In genomic region chr1:147598631-147599361, GRCh38 we compare ENCODE assay signal across 8 cellular contexts. TPM values are rescaled to one million over a fixed set of nuclear protein-coding genes. Genes with fewer than 3 reads are reported as not detected.
DNase-seq lines count a peak whose midpoint lies in the region; ATAC-seq lines count a peak whose summit lies in the region.

No MANE protein-coding gene starts in this region.

- H3K27ac ChIP-seq in KOPT-K1 (ENCODE audit: low read depth, low read length, poor library complexity, severe bottlenecking) (peak overlapping the region; percentile 77), epithelial cell of prostate (peak overlapping the region; percentile 59), muscle layer of duodenum (ENCODE audit: low read length) (peak overlapping the region; percentile 78)

- in situ Hi-C loops in ACHN (cut with HindIII; ENCODE audit: low pct_ligation_motif_present, low pct_unique_long_range_greater_than_20kb, low sequenced_read_pairs), result no loop called here

- no peaks in the 10 kb centered on the region for H3K36me3 Mint-ChIP-seq in activated CD8-positive, alpha-beta T cell treated with anti-CD3 and anti-CD28 coated beads, Interleukin-2, amount 10 ng/mL, durations not matched to agents 7 days and 5 days (ENCODE audit: low read depth)

- no peaks in the 10 kb centered on the region for H3K9me3 ChIP-seq in KOPT-K1 (ENCODE audit: insufficient read depth, low read length, poor library complexity, severe bottlenecking)
- no peaks in the 10 kb centered on the region for H3K9me3 ChIP-seq in muscle layer of duodenum (ENCODE audit: control insufficient read depth in 1 of 2, low read length in 2 of 2)

- peak overlapping the region; percentile 85 for H3K4me3 Mint-ChIP-seq in activated CD8-positive, alpha-beta T cell treated with anti-CD3 and anti-CD28 coated beads, Interleukin-2, amount 10 ng/mL, durations not matched to agents 7 days and 5 days

- CTCF ChIA-PET in activated CD8-positive, alpha-beta T cell treated with anti-CD3 and anti-CD28 coated beads, Interleukin-2, amount 10 ng/mL, durations not matched to agents 7 days and 5 days (lab: Charles Lee), result interaction anchor here (0.8 to 2.5 kb wide), 9 partner anchors 13 to 294 kb away, joined by 3 to 9 read pairs (median 4); partner anchors contain the start of gene BCL9

- peak overlapping the region; percentile 81 to 89 for H3K4me3 ChIP-seq in muscle layer of duodenum (ENCODE audit: low read depth in 1 of 2, low read length in 2 of 2)

- no peaks in the 10 kb centered on the region for H3K36me3 ChIP-seq in KOPT-K1 (ENCODE audit: insufficient read depth, low read length)
- no peaks in the 10 kb centered on the region for H3K36me3 ChIP-seq in muscle layer of duodenum (ENCODE audit: control insufficient read depth in 1 of 2, insufficient read depth in 2 of 2, low read length in 2 of 2)

- peak; percentile 8 for ATAC-seq in GM19452 (IDR thresholded peaks at IDR 0.05; ENCODE audit: unreplicated experiment)
- ATAC-seq in activated CD8-positive, alpha-beta T cell treated with anti-CD3 and anti-CD28 coated beads, Interleukin-2, amount 10 ng/mL, durations not matched to agents 7 days and 5 days, result peak; percentile 6

- H3K27me3 Mint-ChIP-seq in activated CD8-positive, alpha-beta T cell treated with anti-CD3 and anti-CD28 coated beads, Interleukin-2, amount 10 ng/mL, durations not matched to agents 7 days and 5 days (ENCODE audit: low read depth), result peaks cover 7% of the 10 kb centered on the region

- no peaks in the 10 kb centered on the region for H3K9me3 Mint-ChIP-seq in activated CD8-positive, alpha-beta T cell treated with anti-CD3 and anti-CD28 coated beads, Interleukin-2, amount 10 ng/mL, durations not matched to agents 7 days and 5 days (ENCODE audit: insufficient read depth)

- POLR2A ChIA-PET in activated CD8-positive, alpha-beta T cell treated with anti-CD3 and anti-CD28 coated beads, Interleukin-2, amount 10 ng/mL, durations not matched to agents 7 days and 5 days (lab: Charles Lee), result interaction anchor here (0.7 to 3.2 kb wide), 3 partner anchors 19 to 58 kb away, joined by 3 to 28 read pairs (median 3); partner anchors contain the start of gene BCL9

- H3K27ac Mint-ChIP-seq in activated CD8-positive, alpha-beta T cell treated with anti-CD3 and anti-CD28 coated beads, Interleukin-2, amount 10 ng/mL, durations not matched to agents 7 days and 5 days, result peak overlapping the region; percentile 92

- H3K4me1 Mint-ChIP-seq in activated CD8-positive, alpha-beta T cell treated with anti-CD3 and anti-CD28 coated beads, Interleukin-2, amount 10 ng/mL, durations not matched to agents 7 days and 5 days (ENCODE audit: low read depth), result peaks cover 25% of the 10 kb centered on the region

- no peaks in the 10 kb centered on the region for H3K27me3 ChIP-seq in muscle layer of duodenum (ENCODE audit: low read depth, low read length)

- DNase-seq in ACHN (peak; percentile 42), epithelial cell of prostate (ENCODE audit: low read depth, low spot score) (no peak), superior temporal gyrus (ENCODE audit: extremely low spot score) (peak; percentile 62), NOMO-1 (lab: John Stamatoyannopoulos, UW; ENCODE audit: unreplicated experiment in 2 of 2) (no peak)
- peak; percentile 53 for DNase-seq in activated CD8-positive, alpha-beta T cell treated with anti-CD3 and anti-CD28 coated beads, Interleukin-2, amount 10 ng/mL, durations not matched to agents 7 days and 5 days

- H3K4me1 ChIP-seq in muscle layer of duodenum (ENCODE audit: control insufficient read depth in 1 of 2, insufficient read depth in 2 of 2, low read length in 2 of 2), result peaks cover 7 to 8% of the 10 kb centered on the region in 2 donors

RNA-seq across cellular contexts. Expression of gene BCL9, which starts 57.5 kb away (rescaled TPM):
- total RNA-seq in activated CD8-positive, alpha-beta T cell treated with anti-CD3 and anti-CD28 coated beads, Interleukin-2, amount 10 ng/mL, durations not matched to agents 7 days and 5 days, result 10 to 100 TPM; 20.3 to 23.7 TPM

Comparison
In these comparisons a context has a peak if more than half of its experiments do, and no peak if none do; other contexts are left out.
1. DNase-seq: peak in ACHN (single experiment), activated CD8-positive, alpha-beta T cell treated with anti-CD3 and anti-CD28 coated beads, Interleukin-2, amount 10 ng/mL, durations not matched to agents 7 days and 5 days (single experiment) and superior temporal gyrus (single experiment); none in epithelial cell of prostate (single experiment) and NOMO-1 (0 of 2).
2. Peak in every context shown above with its lines, with median percentiles within 50 percentile points of each other: H3K27ac ChIP-seq.